In genomic region chr4:145690610-145691009, GRCh38 we compare ENCODE assay signal across 1 cellular context.
TF ChIP-seq lines count a peak whose summit lies in the region.

No MANE protein-coding gene starts in this region.

TF ChIP-seq in HepG2, 621 proteins besides CTCF, POLR2A, EP300 and RAD21 (continued from another document):
- TF ChIP-seq, protein P1, sequence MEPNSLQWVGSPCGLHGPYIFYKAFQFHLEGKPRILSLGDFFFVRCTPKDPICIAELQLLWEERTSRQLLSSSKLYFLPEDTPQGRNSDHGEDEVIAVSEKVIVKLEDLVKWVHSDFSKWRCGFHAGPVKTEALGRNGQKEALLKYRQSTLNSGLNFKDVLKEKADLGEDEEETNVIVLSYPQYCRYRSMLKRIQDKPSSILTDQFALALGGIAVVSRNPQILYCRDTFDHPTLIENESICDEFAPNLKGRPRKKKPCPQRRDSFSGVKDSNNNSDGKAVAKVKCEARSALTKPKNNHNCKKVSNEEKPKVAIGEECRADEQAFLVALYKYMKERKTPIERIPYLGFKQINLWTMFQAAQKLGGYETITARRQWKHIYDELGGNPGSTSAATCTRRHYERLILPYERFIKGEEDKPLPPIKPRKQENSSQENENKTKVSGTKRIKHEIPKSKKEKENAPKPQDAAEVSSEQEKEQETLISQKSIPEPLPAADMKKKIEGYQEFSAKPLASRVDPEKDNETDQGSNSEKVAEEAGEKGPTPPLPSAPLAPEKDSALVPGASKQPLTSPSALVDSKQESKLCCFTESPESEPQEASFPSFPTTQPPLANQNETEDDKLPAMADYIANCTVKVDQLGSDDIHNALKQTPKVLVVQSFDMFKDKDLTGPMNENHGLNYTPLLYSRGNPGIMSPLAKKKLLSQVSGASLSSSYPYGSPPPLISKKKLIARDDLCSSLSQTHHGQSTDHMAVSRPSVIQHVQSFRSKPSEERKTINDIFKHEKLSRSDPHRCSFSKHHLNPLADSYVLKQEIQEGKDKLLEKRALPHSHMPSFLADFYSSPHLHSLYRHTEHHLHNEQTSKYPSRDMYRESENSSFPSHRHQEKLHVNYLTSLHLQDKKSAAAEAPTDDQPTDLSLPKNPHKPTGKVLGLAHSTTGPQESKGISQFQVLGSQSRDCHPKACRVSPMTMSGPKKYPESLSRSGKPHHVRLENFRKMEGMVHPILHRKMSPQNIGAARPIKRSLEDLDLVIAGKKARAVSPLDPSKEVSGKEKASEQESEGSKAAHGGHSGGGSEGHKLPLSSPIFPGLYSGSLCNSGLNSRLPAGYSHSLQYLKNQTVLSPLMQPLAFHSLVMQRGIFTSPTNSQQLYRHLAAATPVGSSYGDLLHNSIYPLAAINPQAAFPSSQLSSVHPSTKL (CRISPR knock-in tag; IDR thresholded peaks at IDR 0.05), result 0 out of 2 replicates have a peak, but pooled peaks have one; percentile 23
- TF ChIP-seq AKNA (CRISPR knock-in tag; IDR thresholded peaks at IDR 0.05; ENCODE audit: borderline replicate concordance), result no peak
- TF ChIP-seq FOXA1 (IDR thresholded peaks at IDR 0.05), result no peak
- peak; percentile 57 for TF ChIP-seq FOXA1 (CRISPR knock-in tag; IDR thresholded peaks at IDR 0.05)
- TF ChIP-seq, protein P2, sequence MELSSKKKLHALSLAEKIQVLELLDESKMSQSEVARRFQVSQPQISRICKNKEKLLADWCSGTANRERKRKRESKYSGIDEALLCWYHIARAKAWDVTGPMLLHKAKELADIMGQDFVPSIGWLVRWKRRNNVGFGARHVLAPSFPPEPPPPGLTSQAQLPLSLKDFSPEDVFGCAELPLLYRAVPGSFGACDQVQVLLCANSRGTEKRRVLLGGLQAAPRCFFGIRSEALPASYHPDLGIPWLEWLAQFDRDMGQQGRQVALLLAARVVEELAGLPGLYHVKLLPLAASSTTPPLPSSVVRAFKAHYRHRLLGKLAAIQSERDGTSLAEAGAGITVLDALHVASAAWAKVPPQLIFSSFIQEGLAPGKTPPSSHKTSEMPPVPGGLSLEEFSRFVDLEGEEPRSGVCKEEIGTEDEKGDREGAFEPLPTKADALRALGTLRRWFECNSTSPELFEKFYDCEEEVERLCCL (CRISPR knock-in tag; IDR thresholded peaks at IDR 0.05; ENCODE audit: borderline replicate concordance), result no peak
